In genomic region chr16:52873997-52874500, GRCh38 we compare ENCODE assay signal across 18 cellular contexts.
A peak's percentile ranks its signal among the peaks of the same experiment; 100 is the strongest.
DNase-seq lines count a peak whose midpoint lies in the region; ATAC-seq and TF ChIP-seq lines count a peak whose summit lies in the region.
"Had no signal": no experiment of that assay in that cellular context is flagged by ENCODE, and none has a peak within 500 bp of the region (broad histone marks: within the 10 kb centered on the region; RNA-seq: fewer than 3 reads in every experiment).

No MANE protein-coding gene starts in this region.

- H3K27ac ChIP-seq in iPS DF 6.9 (ENCODE audit: low read length) (no peak overlapping the region), neural progenitor cell (no peak overlapping the region), mammary epithelial cell (ENCODE audit: insufficient read depth, low read depth, low read length) (no peak overlapping the region), suprapubic skin (no peak overlapping the region)
- H3K27ac ChIP-seq: A549; BLaER1 treated with 17β-estradiol and CSF1 and Interleukin-3, amounts not matched to agents 10 nM and 100 nM; GM23248; SJSA1 had no signal

- no CpG with 5 or more reads among the region's 3 CpGs for WGBS in iPS DF 6.9 (ENCODE audit: insufficient coverage, insufficient read length)
- WGBS in mammary epithelial cell (ENCODE audit: low coverage, missing lambda C conversion rate): 79% methylated on average over 3 of the region's 3 CpGs
- 63% methylated on average over 3 of the region's 3 CpGs for WGBS in suprapubic skin

- peak; percentile 29 for DNase-seq in H7
- DNase-seq in astrocyte of the hippocampus (ENCODE audit: low read depth, low spot score): peak; percentile 16
- peak; percentile 16 for DNase-seq in iPS DF 6.9 (ENCODE audit: low read depth, low spot score)
- peak; percentile 62 for DNase-seq in neural progenitor cell (ENCODE audit: low spot score)
- DNase-seq in mammary epithelial cell: no peak
- no peak for DNase-seq in suprapubic skin (ENCODE audit: low spot score in 2 of 2)
- DNase-seq: CD8-positive, alpha-beta memory T cell; DMS53; EL; GM23248; IMR-90; NCI-H1417; NCI-H187; NCI-H526 had no signal

- no peaks in the 10 kb centered on the region for H3K27me3 ChIP-seq in H7 (ENCODE audit: control insufficient read depth, insufficient read depth, low read length)
- H3K27me3 ChIP-seq in iPS DF 6.9 (ENCODE audit: control insufficient read depth, insufficient read depth, low read length): no peaks in the 10 kb centered on the region
- H3K27me3 ChIP-seq in neural progenitor cell: no peaks in the 10 kb centered on the region
- peaks cover 2% of the 10 kb centered on the region for H3K27me3 ChIP-seq in mammary epithelial cell (ENCODE audit: insufficient read depth, low read length)
- H3K27me3 ChIP-seq in suprapubic skin: no peaks in the 10 kb centered on the region
- H3K27me3 ChIP-seq: BLaER1 treated with 17β-estradiol and CSF1 and Interleukin-3, amounts not matched to agents 10 nM and 100 nM; SJSA1 had no signal

- intact Hi-C loops in mammary epithelial cell (cut with micrococcal nuclease): no loop called here

- H2AFZ ChIP-seq in neural progenitor cell (replicated peaks): no peak overlapping the region
- H2AFZ ChIP-seq in mammary epithelial cell (ENCODE audit: low read depth, low read length): no peak overlapping the region
- H2AFZ ChIP-seq: GM23248 had no signal

- H3K27ac Mint-ChIP-seq in neural progenitor cell: peak overlapping the region; percentile 12
- H3K27ac Mint-ChIP-seq: CD8-positive, alpha-beta memory T cell had no signal

- H3F3A ChIP-seq in neural progenitor cell (ENCODE audit: low read depth): no peaks in the 10 kb centered on the region

- peaks cover 3% of the 10 kb centered on the region for H3K9me3 Mint-ChIP-seq in neural progenitor cell

- TF ChIP-seq CTCF in neural progenitor cell (IDR thresholded peaks at IDR 0.05): no peak
- no peak for TF ChIP-seq CTCF in mammary epithelial cell (conservative IDR thresholded peaks at IDR 0.05 in 1 of 2, IDR thresholded peaks at IDR 0.05 in 1 of 2; ENCODE audit: extremely low read depth in 1 of 2, insufficient read depth in 1 of 2, low read depth in 1 of 2, low read length in 2 of 2)
- no peak for TF ChIP-seq CTCF in suprapubic skin (IDR thresholded peaks at IDR 0.05)

- H3K79me2 ChIP-seq in neural progenitor cell (ENCODE audit: low read depth) (no peaks in the 10 kb centered on the region), mammary epithelial cell (ENCODE audit: insufficient read depth, low read length) (no peaks in the 10 kb centered on the region)

- no TSS peak for BruUV-seq in mammary epithelial cell (replicated peaks; lab: Mats Ljungman, UMichigan)

- H3K9ac ChIP-seq in neural progenitor cell (no peak overlapping the region), mammary epithelial cell (ENCODE audit: insufficient read depth, low read length) (no peak overlapping the region)
- H3K9ac ChIP-seq: BLaER1 treated with 17β-estradiol and CSF1 and Interleukin-3, amounts not matched to agents 10 nM and 100 nM; GM23248 had no signal

- H3K36me3 ChIP-seq in H7 (replicated peaks; ENCODE audit: control insufficient read depth, insufficient read depth, low read length) (no peaks in the 10 kb centered on the region), iPS DF 6.9 (ENCODE audit: control insufficient read depth, insufficient read depth, low read length) (no peaks in the 10 kb centered on the region), neural progenitor cell (no peaks in the 10 kb centered on the region), mammary epithelial cell (ENCODE audit: insufficient read depth, low read length) (no peaks in the 10 kb centered on the region), suprapubic skin (no peaks in the 10 kb centered on the region)
- H3K36me3 ChIP-seq: BLaER1 treated with 17β-estradiol and CSF1 and Interleukin-3, amounts not matched to agents 10 nM and 100 nM; SJSA1 had no signal

- in situ Hi-C loops in mammary epithelial cell (cut with MboI; ENCODE audit: low sequenced_read_pairs in 2 of 2): loop anchor here in 1 of 2 donors (25.0 kb wide), 1 partner anchor 687 kb away; no protein-coding TSS in a partner anchor

- H4K20me1 ChIP-seq in neural progenitor cell (ENCODE audit: low read depth): no peaks in the 10 kb centered on the region
- H4K20me1 ChIP-seq in mammary epithelial cell (ENCODE audit: insufficient read depth, low read length): no peaks in the 10 kb centered on the region
- H4K20me1 ChIP-seq: BLaER1 treated with 17β-estradiol and CSF1 and Interleukin-3, amounts not matched to agents 10 nM and 100 nM had no signal

- no peak overlapping the region for H3K4me3 Mint-ChIP-seq in neural progenitor cell
- H3K4me3 Mint-ChIP-seq: CD8-positive, alpha-beta memory T cell had no signal

- H3K27me3 Mint-ChIP-seq in neural progenitor cell (ENCODE audit: insufficient read depth, low read depth): peaks cover 4% of the 10 kb centered on the region

- no peaks in the 10 kb centered on the region for H3K9me3 ChIP-seq in iPS DF 6.9 (ENCODE audit: control insufficient read depth, insufficient read depth, low read length)
- H3K9me3 ChIP-seq in neural progenitor cell (ENCODE audit: low read depth): no peaks in the 10 kb centered on the region
- H3K9me3 ChIP-seq in mammary epithelial cell (replicated peaks; ENCODE audit: insufficient read depth, low read length): no peaks in the 10 kb centered on the region
- no peaks in the 10 kb centered on the region for H3K9me3 ChIP-seq in suprapubic skin
- H3K9me3 ChIP-seq: A549, SJSA1 had no signal

- H3K4me2 ChIP-seq in neural progenitor cell (peak overlapping the region; percentile 52), mammary epithelial cell (ENCODE audit: insufficient read depth, low read depth, low read length) (no peak overlapping the region)
- H3K4me2 ChIP-seq: A549; BLaER1 treated with 17β-estradiol and CSF1 and Interleukin-3, amounts not matched to agents 10 nM and 100 nM had no signal

- TF ChIP-seq POLR2A in suprapubic skin (IDR thresholded peaks at IDR 0.05): no peak

- peaks cover 26% of the 10 kb centered on the region for H3K4me1 Mint-ChIP-seq in neural progenitor cell
- H3K4me1 Mint-ChIP-seq: CD8-positive, alpha-beta memory T cell had no signal

- CTCF ChIA-PET in mammary epithelial cell (lab: Charles Lee; ENCODE audit: low non-redundant PET): no interaction called here

- no peak for TF ChIP-seq EP300 in suprapubic skin (IDR thresholded peaks at IDR 0.05)

- no peak for ATAC-seq in HG02571 (IDR thresholded peaks at IDR 0.05; ENCODE audit: unreplicated experiment)
- ATAC-seq: A549 had no signal

- H3K4me1 ChIP-seq in iPS DF 6.9 (ENCODE audit: control insufficient read depth, insufficient read depth, low read length) (no peaks in the 10 kb centered on the region; the same call in 1 of the 2 replicates), neural progenitor cell (peaks cover 15% of the 10 kb centered on the region), mammary epithelial cell (ENCODE audit: insufficient read depth, low read length) (no peaks in the 10 kb centered on the region), suprapubic skin (no peaks in the 10 kb centered on the region)
- H3K4me1 ChIP-seq: A549; BLaER1 treated with 17β-estradiol and CSF1 and Interleukin-3, amounts not matched to agents 10 nM and 100 nM; SJSA1 had no signal

- H3K4me3 ChIP-seq in H7 (ENCODE audit: insufficient read depth, low read depth, low read length) (no peak overlapping the region), iPS DF 6.9 (ENCODE audit: low read length) (no peak overlapping the region), neural progenitor cell (no peak overlapping the region), mammary epithelial cell (replicated peaks in 1 of 3; ENCODE audit: insufficient read depth in 1 of 3, low read depth in 2 of 3, low read length in 3 of 3) (no peak overlapping the region), suprapubic skin (no peak overlapping the region)
- H3K4me3 ChIP-seq: A549; BLaER1 treated with 17β-estradiol and CSF1 and Interleukin-3, amounts not matched to agents 10 nM and 100 nM; GM23248; SJSA1 had no signal

- dilution Hi-C loops in mammary epithelial cell (cut with HindIII; ENCODE audit: low sequenced_read_pairs): no loop called here

- peaks cover 3% of the 10 kb centered on the region for H3K36me3 Mint-ChIP-seq in neural progenitor cell
- H3K36me3 Mint-ChIP-seq: CD8-positive, alpha-beta memory T cell had no signal

Comparison
In these comparisons a context has a peak if more than half of its experiments do, and no peak if none do; other contexts are left out.
1. DNase-seq: peak in H7 (single experiment), astrocyte of the hippocampus (single experiment), iPS DF 6.9 (single experiment) and neural progenitor cell (single experiment); none in mammary epithelial cell (single experiment) and suprapubic skin (0 of 2).